1 cellular context compared by ENCODE assay signal in the genomic region with DNA sequence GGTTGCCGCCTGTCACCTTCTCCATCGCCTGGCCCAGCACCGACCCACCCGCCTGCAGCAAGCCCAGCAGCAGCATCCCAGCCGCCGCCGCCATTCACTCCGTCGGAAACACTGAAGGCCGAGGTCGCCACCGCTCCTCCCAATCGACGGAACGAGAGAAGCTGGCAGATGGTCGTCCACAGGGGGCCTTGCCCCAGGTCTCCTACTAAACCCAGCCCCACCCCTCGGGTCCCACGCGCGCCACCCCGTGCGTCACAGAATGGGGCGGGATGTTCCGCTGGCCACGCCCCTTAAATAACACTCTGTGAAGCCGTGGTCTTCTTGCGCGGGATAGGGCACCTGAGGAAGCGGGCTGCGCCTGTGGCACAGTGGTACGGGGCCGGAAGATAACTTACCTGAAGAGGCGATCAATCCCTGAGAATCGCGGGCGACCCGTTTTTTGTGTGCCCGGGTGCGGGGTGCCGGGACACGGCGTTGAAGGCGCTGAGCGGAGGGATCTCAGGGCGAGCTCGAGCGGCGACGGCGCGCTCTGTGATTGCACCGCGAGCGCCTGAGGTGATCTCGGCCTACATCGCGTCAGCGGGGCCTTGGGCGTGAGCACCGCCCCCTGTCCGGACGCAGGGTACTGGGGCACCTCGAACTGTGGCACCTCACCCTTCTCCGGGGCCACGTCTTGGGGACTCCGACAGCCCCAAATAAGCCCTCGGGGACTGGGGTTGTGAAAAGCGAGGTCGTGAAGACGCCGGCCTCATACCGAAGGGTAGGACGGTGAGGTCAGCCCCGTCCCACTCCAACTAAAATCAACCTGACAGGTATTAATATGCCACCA.
TF ChIP-seq lines count a peak whose summit lies in the region.

A gene (minus strand): TSS at position 207 of the 829 bp plus-strand sequence. CDS start 113 bp downstream, at position 94.

TF ChIP-seq in K562, 482 proteins besides CTCF, POLR2A, EP300 and RAD21 (continued from another document and continues in another):
- TF ChIP-seq, protein P1, sequence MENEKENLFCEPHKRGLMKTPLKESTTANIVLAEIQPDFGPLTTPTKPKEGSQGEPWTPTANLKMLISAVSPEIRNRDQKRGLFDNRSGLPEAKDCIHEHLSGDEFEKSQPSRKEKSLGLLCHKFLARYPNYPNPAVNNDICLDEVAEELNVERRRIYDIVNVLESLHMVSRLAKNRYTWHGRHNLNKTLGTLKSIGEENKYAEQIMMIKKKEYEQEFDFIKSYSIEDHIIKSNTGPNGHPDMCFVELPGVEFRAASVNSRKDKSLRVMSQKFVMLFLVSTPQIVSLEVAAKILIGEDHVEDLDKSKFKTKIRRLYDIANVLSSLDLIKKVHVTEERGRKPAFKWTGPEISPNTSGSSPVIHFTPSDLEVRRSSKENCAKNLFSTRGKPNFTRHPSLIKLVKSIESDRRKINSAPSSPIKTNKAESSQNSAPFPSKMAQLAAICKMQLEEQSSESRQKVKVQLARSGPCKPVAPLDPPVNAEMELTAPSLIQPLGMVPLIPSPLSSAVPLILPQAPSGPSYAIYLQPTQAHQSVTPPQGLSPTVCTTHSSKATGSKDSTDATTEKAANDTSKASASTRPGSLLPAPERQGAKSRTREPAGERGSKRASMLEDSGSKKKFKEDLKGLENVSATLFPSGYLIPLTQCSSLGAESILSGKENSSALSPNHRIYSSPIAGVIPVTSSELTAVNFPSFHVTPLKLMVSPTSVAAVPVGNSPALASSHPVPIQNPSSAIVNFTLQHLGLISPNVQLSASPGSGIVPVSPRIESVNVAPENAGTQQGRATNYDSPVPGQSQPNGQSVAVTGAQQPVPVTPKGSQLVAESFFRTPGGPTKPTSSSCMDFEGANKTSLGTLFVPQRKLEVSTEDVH (IDR thresholded peaks at IDR 0.05; ENCODE audit: low read depth, partially characterized antibody) = peak; percentile 86
- TF ChIP-seq CC2D1A (IDR thresholded peaks at IDR 0.05) (peak; percentile 83), ZNF12 (CRISPR knock-in tag; IDR thresholded peaks at IDR 0.05) (no peak; the same call in none of the 2 replicates), NFXL1 (CRISPR knock-in tag; IDR thresholded peaks at IDR 0.05) (no peak), BRCA1 (IDR thresholded peaks at IDR 0.05) (no peak), BRCA1 (CRISPR knock-in tag; IDR thresholded peaks at IDR 0.05) (no peak), PRPF4 (IDR thresholded peaks at IDR 0.05; ENCODE audit: insufficient read depth, low read depth, low read length, poor library complexity, severe bottlenecking) (no peak), MEF2A (IDR thresholded peaks at IDR 0.05; ENCODE audit: control insufficient read depth, low read depth, low read length) (no peak), MEF2D (tag; conservative IDR thresholded peaks at IDR 0.05; ENCODE audit: low read depth) (no peak), SRSF9 (IDR thresholded peaks at IDR 0.05; ENCODE audit: borderline replicate concordance, low read depth, low read length) (no peak), XRCC3 (IDR thresholded peaks at IDR 0.05) (no peak), ZFP30 (CRISPR knock-in tag; IDR thresholded peaks at IDR 0.05; ENCODE audit: borderline replicate concordance) (no peak), CTBP1 (IDR thresholded peaks at IDR 0.05; ENCODE audit: borderline replicate concordance) (peak; percentile 96), U2AF2 (optimal IDR thresholded peaks at IDR 0.05; ENCODE audit: low read depth, low read length) (no peak), ZNF785 (CRISPR knock-in tag; IDR thresholded peaks at IDR 0.05) (no peak), WHSC1 (IDR thresholded peaks at IDR 0.05; ENCODE audit: low read length) (no peak), ZNF780A (CRISPR knock-in tag; IDR thresholded peaks at IDR 0.05) (no peak), XRCC4 (IDR thresholded peaks at IDR 0.05; ENCODE audit: extremely low read depth, insufficient read depth, insufficient read length) (no peak), PURB (CRISPR knock-in tag; IDR thresholded peaks at IDR 0.05; ENCODE audit: low read depth) (no peak), ARHGAP35 (IDR thresholded peaks at IDR 0.05; ENCODE audit: partially characterized antibody) (no peak), ZNF717 (CRISPR knock-in tag; IDR thresholded peaks at IDR 0.05) (no peak), ZNF324 (CRISPR knock-in tag; IDR thresholded peaks at IDR 0.05) (0 out of 2 replicates have a peak, but pooled peaks have one; percentile 12), KAT2B (IDR thresholded peaks at IDR 0.05; ENCODE audit: low read depth, low read length) (no peak), ZKSCAN8 (CRISPR knock-in tag; IDR thresholded peaks at IDR 0.05) (no peak), ZNF253 (CRISPR knock-in tag; conservative IDR thresholded peaks at IDR 0.05) (0 out of 2 replicates have a peak, but pooled peaks have one; percentile 3), ZNF165 (CRISPR knock-in tag; IDR thresholded peaks at IDR 0.05; ENCODE audit: borderline replicate concordance) (no peak), POU5F1 (IDR thresholded peaks at IDR 0.05; ENCODE audit: borderline replicate concordance, low read depth, low read length, partially characterized antibody) (no peak)
- TF ChIP-seq, protein P2, sequence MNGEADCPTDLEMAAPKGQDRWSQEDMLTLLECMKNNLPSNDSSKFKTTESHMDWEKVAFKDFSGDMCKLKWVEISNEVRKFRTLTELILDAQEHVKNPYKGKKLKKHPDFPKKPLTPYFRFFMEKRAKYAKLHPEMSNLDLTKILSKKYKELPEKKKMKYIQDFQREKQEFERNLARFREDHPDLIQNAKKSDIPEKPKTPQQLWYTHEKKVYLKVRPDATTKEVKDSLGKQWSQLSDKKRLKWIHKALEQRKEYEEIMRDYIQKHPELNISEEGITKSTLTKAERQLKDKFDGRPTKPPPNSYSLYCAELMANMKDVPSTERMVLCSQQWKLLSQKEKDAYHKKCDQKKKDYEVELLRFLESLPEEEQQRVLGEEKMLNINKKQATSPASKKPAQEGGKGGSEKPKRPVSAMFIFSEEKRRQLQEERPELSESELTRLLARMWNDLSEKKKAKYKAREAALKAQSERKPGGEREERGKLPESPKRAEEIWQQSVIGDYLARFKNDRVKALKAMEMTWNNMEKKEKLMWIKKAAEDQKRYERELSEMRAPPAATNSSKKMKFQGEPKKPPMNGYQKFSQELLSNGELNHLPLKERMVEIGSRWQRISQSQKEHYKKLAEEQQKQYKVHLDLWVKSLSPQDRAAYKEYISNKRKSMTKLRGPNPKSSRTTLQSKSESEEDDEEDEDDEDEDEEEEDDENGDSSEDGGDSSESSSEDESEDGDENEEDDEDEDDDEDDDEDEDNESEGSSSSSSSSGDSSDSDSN (IDR thresholded peaks at IDR 0.05; ENCODE audit: borderline replicate concordance in 1 of 2, low read depth in 2 of 2, low read length in 2 of 2) = 0 out of 4 replicates have a peak, but pooled peaks of 1 of the 2 experiments have one; percentile 71
- TF ChIP-seq, protein P3, sequence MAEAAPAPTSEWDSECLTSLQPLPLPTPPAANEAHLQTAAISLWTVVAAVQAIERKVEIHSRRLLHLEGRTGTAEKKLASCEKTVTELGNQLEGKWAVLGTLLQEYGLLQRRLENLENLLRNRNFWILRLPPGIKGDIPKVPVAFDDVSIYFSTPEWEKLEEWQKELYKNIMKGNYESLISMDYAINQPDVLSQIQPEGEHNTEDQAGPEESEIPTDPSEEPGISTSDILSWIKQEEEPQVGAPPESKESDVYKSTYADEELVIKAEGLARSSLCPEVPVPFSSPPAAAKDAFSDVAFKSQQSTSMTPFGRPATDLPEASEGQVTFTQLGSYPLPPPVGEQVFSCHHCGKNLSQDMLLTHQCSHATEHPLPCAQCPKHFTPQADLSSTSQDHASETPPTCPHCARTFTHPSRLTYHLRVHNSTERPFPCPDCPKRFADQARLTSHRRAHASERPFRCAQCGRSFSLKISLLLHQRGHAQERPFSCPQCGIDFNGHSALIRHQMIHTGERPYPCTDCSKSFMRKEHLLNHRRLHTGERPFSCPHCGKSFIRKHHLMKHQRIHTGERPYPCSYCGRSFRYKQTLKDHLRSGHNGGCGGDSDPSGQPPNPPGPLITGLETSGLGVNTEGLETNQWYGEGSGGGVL (CRISPR knock-in tag; IDR thresholded peaks at IDR 0.05) = no peak
- TF ChIP-seq, protein P4, sequence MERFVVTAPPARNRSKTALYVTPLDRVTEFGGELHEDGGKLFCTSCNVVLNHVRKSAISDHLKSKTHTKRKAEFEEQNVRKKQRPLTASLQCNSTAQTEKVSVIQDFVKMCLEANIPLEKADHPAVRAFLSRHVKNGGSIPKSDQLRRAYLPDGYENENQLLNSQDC (CRISPR knock-in tag; IDR thresholded peaks at IDR 0.05) = no peak; the same call in 1 of the 2 replicates
- TF ChIP-seq, protein P5, sequence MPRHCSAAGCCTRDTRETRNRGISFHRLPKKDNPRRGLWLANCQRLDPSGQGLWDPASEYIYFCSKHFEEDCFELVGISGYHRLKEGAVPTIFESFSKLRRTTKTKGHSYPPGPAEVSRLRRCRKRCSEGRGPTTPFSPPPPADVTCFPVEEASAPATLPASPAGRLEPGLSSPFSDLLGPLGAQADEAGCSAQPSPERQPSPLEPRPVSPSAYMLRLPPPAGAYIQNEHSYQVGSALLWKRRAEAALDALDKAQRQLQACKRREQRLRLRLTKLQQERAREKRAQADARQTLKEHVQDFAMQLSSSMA (CRISPR knock-in tag; IDR thresholded peaks at IDR 0.05) = peak; percentile 21; the same call in 1 of the 2 replicates
- TF ChIP-seq, protein P6, sequence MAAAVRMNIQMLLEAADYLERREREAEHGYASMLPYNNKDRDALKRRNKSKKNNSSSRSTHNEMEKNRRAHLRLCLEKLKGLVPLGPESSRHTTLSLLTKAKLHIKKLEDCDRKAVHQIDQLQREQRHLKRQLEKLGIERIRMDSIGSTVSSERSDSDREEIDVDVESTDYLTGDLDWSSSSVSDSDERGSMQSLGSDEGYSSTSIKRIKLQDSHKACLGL (CRISPR knock-in tag; IDR thresholded peaks at IDR 0.05; ENCODE audit: borderline replicate concordance, poor library complexity, severe bottlenecking) = no peak
- TF ChIP-seq, protein P7, sequence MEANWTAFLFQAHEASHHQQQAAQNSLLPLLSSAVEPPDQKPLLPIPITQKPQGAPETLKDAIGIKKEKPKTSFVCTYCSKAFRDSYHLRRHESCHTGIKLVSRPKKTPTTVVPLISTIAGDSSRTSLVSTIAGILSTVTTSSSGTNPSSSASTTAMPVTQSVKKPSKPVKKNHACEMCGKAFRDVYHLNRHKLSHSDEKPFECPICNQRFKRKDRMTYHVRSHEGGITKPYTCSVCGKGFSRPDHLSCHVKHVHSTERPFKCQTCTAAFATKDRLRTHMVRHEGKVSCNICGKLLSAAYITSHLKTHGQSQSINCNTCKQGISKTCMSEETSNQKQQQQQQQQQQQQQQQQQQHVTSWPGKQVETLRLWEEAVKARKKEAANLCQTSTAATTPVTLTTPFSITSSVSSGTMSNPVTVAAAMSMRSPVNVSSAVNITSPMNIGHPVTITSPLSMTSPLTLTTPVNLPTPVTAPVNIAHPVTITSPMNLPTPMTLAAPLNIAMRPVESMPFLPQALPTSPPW (CRISPR knock-in tag; IDR thresholded peaks at IDR 0.05) = peak; percentile 55; the same call in 1 of the 2 replicates
- TF ChIP-seq, protein P8, sequence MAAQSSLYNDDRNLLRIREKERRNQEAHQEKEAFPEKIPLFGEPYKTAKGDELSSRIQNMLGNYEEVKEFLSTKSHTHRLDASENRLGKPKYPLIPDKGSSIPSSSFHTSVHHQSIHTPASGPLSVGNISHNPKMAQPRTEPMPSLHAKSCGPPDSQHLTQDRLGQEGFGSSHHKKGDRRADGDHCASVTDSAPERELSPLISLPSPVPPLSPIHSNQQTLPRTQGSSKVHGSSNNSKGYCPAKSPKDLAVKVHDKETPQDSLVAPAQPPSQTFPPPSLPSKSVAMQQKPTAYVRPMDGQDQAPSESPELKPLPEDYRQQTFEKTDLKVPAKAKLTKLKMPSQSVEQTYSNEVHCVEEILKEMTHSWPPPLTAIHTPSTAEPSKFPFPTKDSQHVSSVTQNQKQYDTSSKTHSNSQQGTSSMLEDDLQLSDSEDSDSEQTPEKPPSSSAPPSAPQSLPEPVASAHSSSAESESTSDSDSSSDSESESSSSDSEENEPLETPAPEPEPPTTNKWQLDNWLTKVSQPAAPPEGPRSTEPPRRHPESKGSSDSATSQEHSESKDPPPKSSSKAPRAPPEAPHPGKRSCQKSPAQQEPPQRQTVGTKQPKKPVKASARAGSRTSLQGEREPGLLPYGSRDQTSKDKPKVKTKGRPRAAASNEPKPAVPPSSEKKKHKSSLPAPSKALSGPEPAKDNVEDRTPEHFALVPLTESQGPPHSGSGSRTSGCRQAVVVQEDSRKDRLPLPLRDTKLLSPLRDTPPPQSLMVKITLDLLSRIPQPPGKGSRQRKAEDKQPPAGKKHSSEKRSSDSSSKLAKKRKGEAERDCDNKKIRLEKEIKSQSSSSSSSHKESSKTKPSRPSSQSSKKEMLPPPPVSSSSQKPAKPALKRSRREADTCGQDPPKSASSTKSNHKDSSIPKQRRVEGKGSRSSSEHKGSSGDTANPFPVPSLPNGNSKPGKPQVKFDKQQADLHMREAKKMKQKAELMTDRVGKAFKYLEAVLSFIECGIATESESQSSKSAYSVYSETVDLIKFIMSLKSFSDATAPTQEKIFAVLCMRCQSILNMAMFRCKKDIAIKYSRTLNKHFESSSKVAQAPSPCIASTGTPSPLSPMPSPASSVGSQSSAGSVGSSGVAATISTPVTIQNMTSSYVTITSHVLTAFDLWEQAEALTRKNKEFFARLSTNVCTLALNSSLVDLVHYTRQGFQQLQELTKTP (IDR thresholded peaks at IDR 0.05; ENCODE audit: low read depth in 1 of 2, partially characterized antibody in 2 of 2) = peak; percentile 46
- TF ChIP-seq, protein P9, sequence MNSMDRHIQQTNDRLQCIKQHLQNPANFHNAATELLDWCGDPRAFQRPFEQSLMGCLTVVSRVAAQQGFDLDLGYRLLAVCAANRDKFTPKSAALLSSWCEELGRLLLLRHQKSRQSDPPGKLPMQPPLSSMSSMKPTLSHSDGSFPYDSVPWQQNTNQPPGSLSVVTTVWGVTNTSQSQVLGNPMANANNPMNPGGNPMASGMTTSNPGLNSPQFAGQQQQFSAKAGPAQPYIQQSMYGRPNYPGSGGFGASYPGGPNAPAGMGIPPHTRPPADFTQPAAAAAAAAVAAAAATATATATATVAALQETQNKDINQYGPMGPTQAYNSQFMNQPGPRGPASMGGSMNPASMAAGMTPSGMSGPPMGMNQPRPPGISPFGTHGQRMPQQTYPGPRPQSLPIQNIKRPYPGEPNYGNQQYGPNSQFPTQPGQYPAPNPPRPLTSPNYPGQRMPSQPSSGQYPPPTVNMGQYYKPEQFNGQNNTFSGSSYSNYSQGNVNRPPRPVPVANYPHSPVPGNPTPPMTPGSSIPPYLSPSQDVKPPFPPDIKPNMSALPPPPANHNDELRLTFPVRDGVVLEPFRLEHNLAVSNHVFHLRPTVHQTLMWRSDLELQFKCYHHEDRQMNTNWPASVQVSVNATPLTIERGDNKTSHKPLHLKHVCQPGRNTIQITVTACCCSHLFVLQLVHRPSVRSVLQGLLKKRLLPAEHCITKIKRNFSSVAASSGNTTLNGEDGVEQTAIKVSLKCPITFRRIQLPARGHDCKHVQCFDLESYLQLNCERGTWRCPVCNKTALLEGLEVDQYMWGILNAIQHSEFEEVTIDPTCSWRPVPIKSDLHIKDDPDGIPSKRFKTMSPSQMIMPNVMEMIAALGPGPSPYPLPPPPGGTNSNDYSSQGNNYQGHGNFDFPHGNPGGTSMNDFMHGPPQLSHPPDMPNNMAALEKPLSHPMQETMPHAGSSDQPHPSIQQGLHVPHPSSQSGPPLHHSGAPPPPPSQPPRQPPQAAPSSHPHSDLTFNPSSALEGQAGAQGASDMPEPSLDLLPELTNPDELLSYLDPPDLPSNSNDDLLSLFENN (IDR thresholded peaks at IDR 0.05; ENCODE audit: low read depth in 2 of 2, low read length in 2 of 2) = peak in 1 of 2 experiments; percentile 59; a peak in 1 of 4 replicates
- TF ChIP-seq, protein P10, sequence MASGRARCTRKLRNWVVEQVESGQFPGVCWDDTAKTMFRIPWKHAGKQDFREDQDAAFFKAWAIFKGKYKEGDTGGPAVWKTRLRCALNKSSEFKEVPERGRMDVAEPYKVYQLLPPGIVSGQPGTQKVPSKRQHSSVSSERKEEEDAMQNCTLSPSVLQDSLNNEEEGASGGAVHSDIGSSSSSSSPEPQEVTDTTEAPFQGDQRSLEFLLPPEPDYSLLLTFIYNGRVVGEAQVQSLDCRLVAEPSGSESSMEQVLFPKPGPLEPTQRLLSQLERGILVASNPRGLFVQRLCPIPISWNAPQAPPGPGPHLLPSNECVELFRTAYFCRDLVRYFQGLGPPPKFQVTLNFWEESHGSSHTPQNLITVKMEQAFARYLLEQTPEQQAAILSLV (tag; IDR thresholded peaks at IDR 0.05) = no peak
